8 cellular contexts compared by ENCODE assay signal in genomic region chr10:69331161-69331560, GRCh38.
"Had no signal": no experiment of that assay in that cellular context is flagged by ENCODE, and none has a peak within 500 bp of the region (broad histone marks: within the 10 kb centered on the region; RNA-seq: fewer than 3 reads in every experiment).

No MANE protein-coding gene starts in this region.

- H3K4me3 ChIP-seq: adrenal gland had no signal

- H3K27ac ChIP-seq: adrenal gland, foreskin keratinocyte had no signal

- H3K36me3 ChIP-seq: adrenal gland had no signal

- H3K9me3 ChIP-seq: adrenal gland had no signal

- H3K27me3 ChIP-seq: adrenal gland, foreskin keratinocyte had no signal

- DNase-seq: activated CD4-positive, alpha-beta T cell treated with anti-CD3 and anti-CD28 coated beads, Interleukin-2, amount 50 U/mL, for 1 hour; activated naive CD4-positive, alpha-beta T cell treated with anti-CD3 and anti-CD28 coated beads, Interleukin-2, amount 50 U/mL, for 16 hours; adrenal gland; dermis blood vessel endothelial cell; foreskin keratinocyte; head of caudate nucleus; left ventricle myocardium superior; T-helper 2 cell had no signal
